ENCODE assay signal across 10 cellular contexts in genomic region chr20:48824830-48825550, GRCh38. TPM values are rescaled to one million over a fixed set of nuclear protein-coding genes. Genes with fewer than 3 reads are reported as not detected.
DNase-seq lines count a peak whose midpoint lies in the region; ATAC-seq and TF ChIP-seq lines count a peak whose summit lies in the region.
"Had no signal": no experiment of that assay in that cellular context is flagged by ENCODE, and none has a peak within 500 bp of the region (broad histone marks: within the 10 kb centered on the region; RNA-seq: fewer than 3 reads in every experiment).

No MANE protein-coding gene starts in this region.

- POLR2A ChIA-PET in activated CD4-positive, alpha-beta memory T cell treated with anti-CD3 and anti-CD28 coated beads for 36 hours (lab: Charles Lee) = interaction anchor here (1.1 to 4.8 kb wide), 3 partner anchors 35 to 97 kb away, joined by 3 to 30 read pairs (median 29); no protein-coding TSS in a partner anchor

- no peak for DNase-seq in activated T-cell treated with anti-CD3 and anti-CD28 coated beads, Interleukin-2, amount 50 U/mL, for 4 hours
- no peak for DNase-seq in activated T-cell treated with anti-CD3 and anti-CD28 coated beads, Interleukin-2, amount 50 U/mL, for 1 hour
- peak; percentile 35 for DNase-seq in activated CD4-positive, alpha-beta memory T cell treated with anti-CD3 and anti-CD28 coated beads for 36 hours
- DNase-seq in left kidney (ENCODE audit: low read depth, low spot score) (peak; percentile 26), thyroid gland (no peak)
- no peak for DNase-seq in activated effector memory CD4-positive, alpha-beta T cell treated with anti-CD3 and anti-CD28 coated beads, Interleukin-2, amount 50 U/mL, for 16 hours

- H3K9me3 Mint-ChIP-seq in activated T-cell treated with anti-CD3 and anti-CD28 coated beads, Interleukin-2, amount 50 U/mL, for 4 hours = no peaks in the 10 kb centered on the region
- no peaks in the 10 kb centered on the region for H3K9me3 Mint-ChIP-seq in activated CD4-positive, alpha-beta memory T cell treated with anti-CD3 and anti-CD28 coated beads for 36 hours

- no peaks in the 10 kb centered on the region for H3K27me3 ChIP-seq in thyroid gland

- no peaks in the 10 kb centered on the region for H3K36me3 Mint-ChIP-seq in activated T-cell treated with anti-CD3 and anti-CD28 coated beads, Interleukin-2, amount 50 U/mL, for 4 hours (ENCODE audit: insufficient read depth)
- H3K36me3 Mint-ChIP-seq in activated CD4-positive, alpha-beta memory T cell treated with anti-CD3 and anti-CD28 coated beads for 36 hours = peaks cover 23% of the 10 kb centered on the region

- ATAC-seq in activated T-cell treated with anti-CD3 and anti-CD28 coated beads, Interleukin-2, amount 50 U/mL, for 4 hours = no peak
- no peak for ATAC-seq in HG03354 (IDR thresholded peaks at IDR 0.05; ENCODE audit: poor library complexity, severe bottlenecking, unreplicated experiment)
- ATAC-seq in HG02981 (IDR thresholded peaks at IDR 0.05; ENCODE audit: unreplicated experiment) = no peak

- 42 to 43% methylated on average over 12 of the region's 12 CpGs for WGBS in thyroid gland, 2 donors

- TF ChIP-seq CTCF in thyroid gland (IDR thresholded peaks at IDR 0.05) = no peak

- CTCF ChIA-PET in activated CD4-positive, alpha-beta memory T cell treated with anti-CD3 and anti-CD28 coated beads for 36 hours (lab: Charles Lee) = interaction anchor here (2.0 kb wide), 1 partner anchor 65 kb away, joined by 6 read pairs; no protein-coding TSS in a partner anchor

- H3K4me3 ChIP-seq in thyroid gland (replicated peaks in 1 of 3) = no peak overlapping the region

- H3K27ac Mint-ChIP-seq in activated CD4-positive, alpha-beta memory T cell treated with anti-CD3 and anti-CD28 coated beads for 36 hours = peak overlapping the region; percentile 98

- H3K27ac ChIP-seq in thyroid gland = peak overlapping the region; percentile 9 to 22 (median 10)
- H3K27ac ChIP-seq: epithelial cell of prostate had no signal

- peaks cover 68% of the 10 kb centered on the region for H3K4me1 Mint-ChIP-seq in activated T-cell treated with anti-CD3 and anti-CD28 coated beads, Interleukin-2, amount 50 U/mL, for 4 hours (ENCODE audit: low read depth)
- peaks cover 60% of the 10 kb centered on the region for H3K4me1 Mint-ChIP-seq in activated CD4-positive, alpha-beta memory T cell treated with anti-CD3 and anti-CD28 coated beads for 36 hours (ENCODE audit: low read depth)

- no peak for TF ChIP-seq POLR2A in thyroid gland (IDR thresholded peaks at IDR 0.05)

- H3K36me3 ChIP-seq in thyroid gland = no peaks in the 10 kb centered on the region

- intact Hi-C loops in activated CD4-positive, alpha-beta memory T cell treated with anti-CD3 and anti-CD28 coated beads for 36 hours (cut with micrococcal nuclease) = loop anchor here (1.0 to 5.0 kb wide), 11 partner anchors 22 to 1338 kb away; partner anchors contain the start of genes ARFGEF2 and CSE1L
- intact Hi-C loops in thyroid gland (cut with DNase I) = loop anchor here (5.0 kb wide), 1 partner anchor 143 kb away; no protein-coding TSS in a partner anchor

- no peaks in the 10 kb centered on the region for H3K27me3 Mint-ChIP-seq in activated T-cell treated with anti-CD3 and anti-CD28 coated beads, Interleukin-2, amount 50 U/mL, for 4 hours (ENCODE audit: low read depth)
- no peaks in the 10 kb centered on the region for H3K27me3 Mint-ChIP-seq in activated CD4-positive, alpha-beta memory T cell treated with anti-CD3 and anti-CD28 coated beads for 36 hours

- peaks cover 22 to 65% of the 10 kb centered on the region in 2 donors for H3K4me1 ChIP-seq in thyroid gland

- peak overlapping the region; percentile 95 for H3K4me3 Mint-ChIP-seq in activated T-cell treated with anti-CD3 and anti-CD28 coated beads, Interleukin-2, amount 50 U/mL, for 4 hours
- peak overlapping the region; percentile 87 for H3K4me3 Mint-ChIP-seq in activated CD4-positive, alpha-beta memory T cell treated with anti-CD3 and anti-CD28 coated beads for 36 hours

- H3K9me3 ChIP-seq in thyroid gland = no peaks in the 10 kb centered on the region

RNA-seq across cellular contexts. Expression of gene PREX1, which starts 2.8 kb away (rescaled TPM):
- 10 to 100 TPM; 28.8 to 31.4 (median 29.5) TPM for total RNA-seq in activated T-cell treated with anti-CD3 and anti-CD28 coated beads, Interleukin-2, amount 50 U/mL, for 4 hours
- 10 to 100 TPM; 91.5 to 92.8 TPM for total RNA-seq in activated CD4-positive, alpha-beta memory T cell treated with anti-CD3 and anti-CD28 coated beads for 36 hours
- 10 to 100 TPM; 10.2 to 42.7 (median 18.7) TPM for total RNA-seq in thyroid gland
- total RNA-seq: MCF 10A had no signal

Comparison
In these comparisons a context has a peak if more than half of its experiments do, and no peak if none do; other contexts are left out.
1. DNase-seq: peak in activated CD4-positive, alpha-beta memory T cell treated with anti-CD3 and anti-CD28 coated beads for 36 hours (single experiment) and left kidney (single experiment); none in activated T-cell treated with anti-CD3 and anti-CD28 coated beads, Interleukin-2, amount 50 U/mL, for 4 hours (single experiment), activated T-cell treated with anti-CD3 and anti-CD28 coated beads, Interleukin-2, amount 50 U/mL, for 1 hour (single experiment), thyroid gland (0 of 2) and activated effector memory CD4-positive, alpha-beta T cell treated with anti-CD3 and anti-CD28 coated beads, Interleukin-2, amount 50 U/mL, for 16 hours (single experiment).